Comparison of ENCODE assay signal across 16 cellular contexts in the genomic region with DNA sequence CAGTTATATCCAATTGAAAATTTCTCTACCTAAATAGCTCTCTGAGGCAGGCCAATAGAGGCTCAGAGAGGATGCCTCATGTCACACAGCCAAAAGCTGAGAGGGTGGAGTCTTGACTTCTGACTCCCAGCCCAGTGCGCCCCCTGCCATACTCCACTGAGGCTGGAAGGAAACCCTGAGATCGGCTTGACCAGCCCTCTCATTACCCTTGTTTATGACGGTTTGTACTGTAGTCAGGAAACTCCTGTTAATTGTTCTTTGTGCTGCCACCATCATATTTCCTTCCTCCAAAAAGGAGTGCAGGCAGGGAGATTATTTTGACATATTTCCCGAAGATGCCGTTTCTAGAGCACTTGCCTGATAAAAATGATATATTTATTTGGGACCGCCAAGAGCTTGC.
DNase-seq lines count a peak whose midpoint lies in the region; ATAC-seq and TF ChIP-seq lines count a peak whose summit lies in the region.
"Had no signal": no experiment of that assay in that cellular context is flagged by ENCODE, and none has a peak within 500 bp of the region (broad histone marks: within the 10 kb centered on the region; RNA-seq: fewer than 3 reads in every experiment).

No MANE protein-coding gene starts in this region.

- no peak for TF ChIP-seq POLR2A in tibial nerve (IDR thresholded peaks at IDR 0.05)

- H3K9me3 Mint-ChIP-seq in chondrocyte (ENCODE audit: low read depth) = no peaks in the 10 kb centered on the region
- H3K9me3 Mint-ChIP-seq: mesothelial cell of epicardium; T-helper 1 cell treated with Interleukin-12 subunit alpha and Interleukin-12 subunit beta and Interleukin-4 antibody, amounts not matched to agents 30 μg/mL and 1 μg/mL, for 36 hours had no signal

- 25 to 43% methylated on average over 6 of the region's 6 CpGs for WGBS in tibial nerve, 2 donors

- peaks cover 2% of the 10 kb centered on the region for H3K36me3 Mint-ChIP-seq in chondrocyte (ENCODE audit: low read depth)
- H3K36me3 Mint-ChIP-seq: mesothelial cell of epicardium had no signal

- H3K27ac Mint-ChIP-seq in chondrocyte (ENCODE audit: unreplicated experiment) = no peak overlapping the region
- H3K27ac Mint-ChIP-seq: mesothelial cell of epicardium; T-helper 1 cell treated with Interleukin-12 subunit alpha and Interleukin-12 subunit beta and Interleukin-4 antibody, amounts not matched to agents 30 μg/mL and 1 μg/mL, for 36 hours had no signal

- TF ChIP-seq EP300 in tibial nerve (IDR thresholded peaks at IDR 0.05) = peak; percentile 40 to 50

- H3K27me3 Mint-ChIP-seq in chondrocyte (ENCODE audit: low read depth) = peaks cover 7% of the 10 kb centered on the region

- DNase-seq in Right ventricle myocardium superior (peak; percentile 65), right atrium auricular region (ENCODE audit: low spot score) (no peak), UCSD-AML1 (lab: John Stamatoyannopoulos, UW; ENCODE audit: unreplicated experiment) (peak; percentile 14), iPS-NIHi11 (ENCODE audit: low spot score) (peak; percentile 54), tibial nerve (ENCODE audit: low spot score in 2 of 2) (no peak), NCI-H146 treated with DMSO at 0.1 percent for 48 hours (lab: John Stamatoyannopoulos, UW; ENCODE audit: unreplicated experiment) (no peak), chondrocyte (ENCODE audit: low spot score) (no peak)
- DNase-seq: activated CD4-positive, alpha-beta T cell treated with anti-CD3 and anti-CD28 coated beads for 4 hours; cortex of kidney; NCI-H1417 had no signal

- peak in 1 of 2 donors; percentile 24 for TF ChIP-seq CTCF in right atrium auricular region (IDR thresholded peaks at IDR 0.05)
- TF ChIP-seq CTCF in tibial nerve (IDR thresholded peaks at IDR 0.05) = no peak
- no peak for TF ChIP-seq CTCF in chondrocyte (IDR thresholded peaks at IDR 0.05)

- no peak overlapping the region for H3K4me3 Mint-ChIP-seq in chondrocyte (ENCODE audit: unreplicated experiment)
- H3K4me3 Mint-ChIP-seq: mesothelial cell of epicardium; T-helper 1 cell treated with Interleukin-12 subunit alpha and Interleukin-12 subunit beta and Interleukin-4 antibody, amounts not matched to agents 30 μg/mL and 1 μg/mL, for 36 hours had no signal

- H3K4me1 Mint-ChIP-seq in chondrocyte (ENCODE audit: low read depth) = no peaks in the 10 kb centered on the region

- H3K27me3 ChIP-seq in right atrium auricular region (no peaks in the 10 kb centered on the region), tibial nerve (no peaks in the 10 kb centered on the region)
- H3K27me3 ChIP-seq: ascending aorta had no signal

- intact Hi-C loops in Right ventricle myocardium superior (cut with DNase I) = no loop called here

- H3K4me1 ChIP-seq in right atrium auricular region = no peaks in the 10 kb centered on the region
- no peaks in the 10 kb centered on the region for H3K4me1 ChIP-seq in tibial nerve
- H3K4me1 ChIP-seq: ascending aorta had no signal

- H3K9me3 ChIP-seq in right atrium auricular region (no peaks in the 10 kb centered on the region), tibial nerve (peaks cover 0 to 9% (median 0%) of the 10 kb centered on the region in 4 donors)
- H3K9me3 ChIP-seq: ascending aorta, neutrophil had no signal

- H3K36me3 ChIP-seq in right atrium auricular region (no peaks in the 10 kb centered on the region), tibial nerve (no peaks in the 10 kb centered on the region)
- H3K36me3 ChIP-seq: ascending aorta, neutrophil had no signal

- peak; percentile 46 for ATAC-seq in Right ventricle myocardium superior (ENCODE audit: poor library complexity)
- no peak for ATAC-seq in HG03280 (IDR thresholded peaks at IDR 0.05; ENCODE audit: unreplicated experiment)

- peak overlapping the region in 1 of 2 donors; percentile 37 for H3K27ac ChIP-seq in right atrium auricular region
- H3K27ac ChIP-seq in tibial nerve = no peak overlapping the region
- H3K27ac ChIP-seq: neutrophil had no signal

- no peak overlapping the region for H3K4me3 ChIP-seq in right atrium auricular region
- H3K4me3 ChIP-seq in tibial nerve = no peak overlapping the region
- H3K4me3 ChIP-seq: ascending aorta, smooth muscle cell had no signal

Comparison
In these comparisons a context has a peak if more than half of its experiments do, and no peak if none do; other contexts are left out.
1. DNase-seq: peak in Right ventricle myocardium superior (single experiment), UCSD-AML1 (single experiment) and iPS-NIHi11 (single experiment); none in right atrium auricular region (single experiment), tibial nerve (0 of 2), NCI-H146 treated with DMSO at 0.1 percent for 48 hours (single experiment) and chondrocyte (single experiment).